11 cellular contexts compared by ENCODE assay signal in genomic region chr5:43798740-43799139, GRCh38.
"Had no signal": no experiment of that assay in that cellular context is flagged by ENCODE, and none has a peak within 500 bp of the region (broad histone marks: within the 10 kb centered on the region; RNA-seq: fewer than 3 reads in every experiment).

No MANE protein-coding gene starts in this region.

- H3K36me3 ChIP-seq: HAP-1 had no signal

- DNase-seq: GM23248, GOT3, H7, H9, HCEC 1CT, HFFc6 had no signal

- H3K9ac ChIP-seq: GM23248 had no signal

- H3K4me2 ChIP-seq: GM23338 had no signal

- H2AFZ ChIP-seq: GM23248, GM23338 had no signal

- H3K9me3 ChIP-seq: HAP-1 had no signal

- ATAC-seq: GM23338, HCT116 had no signal

- FAIRE-seq: H1, H54 had no signal

- H3K4me3 ChIP-seq: GM23248, GM23338, HAP-1 had no signal

- H3K27ac ChIP-seq: GM23248 had no signal
